ENCODE assay signal across 22 cellular contexts in genomic region chr12:126926023-126926600, GRCh38.
A peak's percentile ranks its signal among the peaks of the same experiment; 100 is the strongest.
DNase-seq lines count a peak whose midpoint lies in the region; ATAC-seq and TF ChIP-seq lines count a peak whose summit lies in the region.
"Had no signal": no experiment of that assay in that cellular context is flagged by ENCODE, and none has a peak within 500 bp of the region (broad histone marks: within the 10 kb centered on the region; RNA-seq: fewer than 3 reads in every experiment).

No MANE protein-coding gene starts in this region.

- H3K4me2 ChIP-seq in mammary epithelial cell (ENCODE audit: insufficient read depth, low read depth, low read length): peak overlapping the region; percentile 38

- no peaks in the 10 kb centered on the region for H3K36me3 ChIP-seq in mammary epithelial cell (ENCODE audit: insufficient read depth, low read length)
- H3K36me3 ChIP-seq: adrenal gland, gastroesophageal sphincter, uterus had no signal

- no peak overlapping the region for H3K4me3 ChIP-seq in LNCaP clone FGC (ENCODE audit: low read depth, low read length)
- H3K4me3 ChIP-seq in mammary epithelial cell (replicated peaks in 1 of 3; ENCODE audit: insufficient read depth in 1 of 3, low read depth in 2 of 3, low read length in 3 of 3): no peak overlapping the region
- H3K4me3 ChIP-seq in right cardiac atrium (ENCODE audit: low read length): no peak overlapping the region
- H3K4me3 ChIP-seq: adrenal gland, gastroesophageal sphincter, skin epidermis, uterus had no signal

- no peaks in the 10 kb centered on the region for H3K9me3 Mint-ChIP-seq in type B pancreatic cell
- H3K9me3 Mint-ChIP-seq: activated T-cell treated with anti-CD3 and anti-CD28 coated beads, Interleukin-2, amount 50 U/mL, for 72 hours; mesothelial cell of epicardium had no signal

- H3K27me3 ChIP-seq in mammary epithelial cell (ENCODE audit: insufficient read depth, low read length): no peaks in the 10 kb centered on the region
- no peaks in the 10 kb centered on the region for H3K27me3 ChIP-seq in right cardiac atrium (ENCODE audit: control insufficient read depth, insufficient read depth)
- H3K27me3 ChIP-seq: adrenal gland, uterus had no signal

- H2AFZ ChIP-seq in mammary epithelial cell (ENCODE audit: low read depth, low read length): no peak overlapping the region

- ATAC-seq in GM18867 (IDR thresholded peaks at IDR 0.05; ENCODE audit: unreplicated experiment) (peak; percentile 98), right cardiac atrium (no peak)
- ATAC-seq: activated T-cell treated with anti-CD3 and anti-CD28 coated beads, Interleukin-2, amount 50 U/mL, for 72 hours; gastroesophageal sphincter had no signal

- no peaks in the 10 kb centered on the region for H4K20me1 ChIP-seq in mammary epithelial cell (ENCODE audit: insufficient read depth, low read length)

- BruUV-seq in mammary epithelial cell (replicated peaks; lab: Mats Ljungman, UMichigan): no TSS peak

- no peaks in the 10 kb centered on the region for H3K36me3 Mint-ChIP-seq in type B pancreatic cell
- H3K36me3 Mint-ChIP-seq: immature natural killer cell, mesothelial cell of epicardium had no signal

- no peaks in the 10 kb centered on the region for H3K9me3 ChIP-seq in mammary epithelial cell (replicated peaks; ENCODE audit: insufficient read depth, low read length)
- no peaks in the 10 kb centered on the region for H3K9me3 ChIP-seq in right cardiac atrium (ENCODE audit: control insufficient read depth, low read length)
- H3K9me3 ChIP-seq: adrenal gland, Caco-2, gastroesophageal sphincter, uterus had no signal

- no peaks in the 10 kb centered on the region for H3K4me1 Mint-ChIP-seq in type B pancreatic cell (ENCODE audit: unreplicated experiment)
- H3K4me1 Mint-ChIP-seq: immature natural killer cell, mesothelial cell of epicardium had no signal

- H3K4me3 Mint-ChIP-seq in type B pancreatic cell: no peak overlapping the region
- H3K4me3 Mint-ChIP-seq: activated T-cell treated with anti-CD3 and anti-CD28 coated beads, Interleukin-2, amount 50 U/mL, for 72 hours; immature natural killer cell; mesothelial cell of epicardium had no signal

- DNase-seq in LNCaP clone FGC (ENCODE audit: low read depth) (no peak), mammary epithelial cell (peak; percentile 4), middle frontal gyrus (ENCODE audit: extremely low spot score, low spot score) (no peak), NCI-H1048 (lab: John Stamatoyannopoulos, UW) (no peak), right cardiac atrium (no peak), type B pancreatic cell (ENCODE audit: extremely low spot score, unreplicated experiment) (no peak)
- DNase-seq: activated CD4-positive, alpha-beta T cell treated with anti-CD3 and anti-CD28 coated beads for 48 hours; activated T-cell treated with anti-CD3 and anti-CD28 coated beads, Interleukin-2, amount 50 U/mL, for 72 hours; adrenal gland; Caco-2; cerebellar nuclear complex; immature natural killer cell; NCI-H1417 treated with DMSO at 0.1 percent for 48 hours; nucleus accumbens; Right ventricle myocardium superior; stimulated activated naive CD4-positive, alpha-beta T cell; uterus had no signal

- H3K4me1 ChIP-seq in mammary epithelial cell (ENCODE audit: insufficient read depth, low read length) (no peaks in the 10 kb centered on the region), right cardiac atrium (ENCODE audit: control insufficient read depth, insufficient read depth, low read length) (no peaks in the 10 kb centered on the region)
- H3K4me1 ChIP-seq: adrenal gland, Caco-2, gastroesophageal sphincter, uterus had no signal

- 61% methylated on average over 7 of the region's 7 CpGs for WGBS in mammary epithelial cell (ENCODE audit: low coverage, missing lambda C conversion rate)
- 59% methylated on average over 7 of the region's 7 CpGs for WGBS in right cardiac atrium

- in situ Hi-C loops in mammary epithelial cell (cut with MboI; ENCODE audit: low sequenced_read_pairs in 2 of 2): no loop called here

- H3K79me2 ChIP-seq in mammary epithelial cell (ENCODE audit: insufficient read depth, low read length): no peaks in the 10 kb centered on the region

- dilution Hi-C loops in mammary epithelial cell (cut with HindIII; ENCODE audit: low sequenced_read_pairs): no loop called here

- no peak overlapping the region for H3K27ac Mint-ChIP-seq in type B pancreatic cell
- H3K27ac Mint-ChIP-seq: activated T-cell treated with anti-CD3 and anti-CD28 coated beads, Interleukin-2, amount 50 U/mL, for 72 hours; immature natural killer cell; mesothelial cell of epicardium had no signal

- TF ChIP-seq CTCF in 22Rv1 (IDR thresholded peaks at IDR 0.05) (0 out of 2 replicates have a peak, but pooled peaks have one; percentile 18), LNCaP clone FGC (IDR thresholded peaks at IDR 0.05; ENCODE audit: control insufficient read depth, extremely low read depth, insufficient read depth) (peak; percentile 42), mammary epithelial cell (conservative IDR thresholded peaks at IDR 0.05 in 1 of 2, IDR thresholded peaks at IDR 0.05 in 1 of 2; ENCODE audit: extremely low read depth in 1 of 2, insufficient read depth in 1 of 2, low read depth in 1 of 2, low read length in 2 of 2) (peak in 1 of 2 donors; percentile 44), type B pancreatic cell (conservative IDR thresholded peaks at IDR 0.05) (no peak)

- intact Hi-C loops in mammary epithelial cell (cut with micrococcal nuclease): loop anchor here (1.0 to 5.0 kb wide), 4 partner anchors 181 to 456 kb away; no protein-coding TSS in a partner anchor
- intact Hi-C loops in right cardiac atrium (cut with DNase I): no loop called here

- H3K9ac ChIP-seq in mammary epithelial cell (ENCODE audit: insufficient read depth, low read length): no peak overlapping the region

- CTCF ChIA-PET in mammary epithelial cell (lab: Charles Lee; ENCODE audit: low non-redundant PET): interaction anchor here (0.5 to 0.9 kb wide), 6 partner anchors 183 to 463 kb away, joined by 3 to 9 read pairs (median 5); no protein-coding TSS in a partner anchor

- no peaks in the 10 kb centered on the region for H3K27me3 Mint-ChIP-seq in type B pancreatic cell

- H3K27ac ChIP-seq in 22Rv1 (no peak overlapping the region), mammary epithelial cell (ENCODE audit: insufficient read depth, low read depth, low read length) (no peak overlapping the region), right cardiac atrium (ENCODE audit: low read length) (no peak overlapping the region)
- H3K27ac ChIP-seq: adrenal gland, gastroesophageal sphincter, skin epidermis, uterus had no signal
